Comparison of ENCODE assay signal across 33 cellular contexts in genomic region chr3:112034436-112034835, GRCh38. TPM values are rescaled to one million over a fixed set of nuclear protein-coding genes. Genes with fewer than 3 reads are reported as not detected.
DNase-seq lines count a peak whose midpoint lies in the region; ATAC-seq, FAIRE-seq and TF ChIP-seq lines count a peak whose summit lies in the region.
"Had no signal": no experiment of that assay in that cellular context is flagged by ENCODE, and none has a peak within 500 bp of the region (broad histone marks: within the 10 kb centered on the region; RNA-seq: fewer than 3 reads in every experiment).

Gene TMPRSS7 (plus strand): TSS chr3:112034736. CDS start chr3:112034846, 110 bp downstream.

- peaks cover 6% of the 10 kb centered on the region; the same call in 1 of the 2 replicates for H3K36me3 ChIP-seq in GM23338 (ENCODE audit: insufficient read depth)
- H3K36me3 ChIP-seq in PC-9 (ENCODE audit: low read depth) = no peaks in the 10 kb centered on the region
- H3K36me3 ChIP-seq in endodermal cell (ENCODE audit: control insufficient read depth, insufficient read depth, low read length) = no peaks in the 10 kb centered on the region
- no peaks in the 10 kb centered on the region for H3K36me3 ChIP-seq in kidney (ENCODE audit: control insufficient read depth in 1 of 2, insufficient read depth in 2 of 2, low read length in 2 of 2)
- H3K36me3 ChIP-seq: BE2C, BLaER1 had no signal

- H3K4me1 Mint-ChIP-seq in GM23338 = peaks cover 18% of the 10 kb centered on the region
- no peaks in the 10 kb centered on the region for H3K4me1 Mint-ChIP-seq in endodermal cell
- peaks cover 15% of the 10 kb centered on the region for H3K4me1 Mint-ChIP-seq in nephron progenitor cell
- H3K4me1 Mint-ChIP-seq: CD14-positive monocyte; CD4-positive, alpha-beta memory T cell; CD4-positive, CD25-positive, alpha-beta regulatory T cell; CD8-positive, alpha-beta memory T cell had no signal

- CTCF ChIA-PET in PC-9 (lab: Charles Lee) = no interaction called here

- H3K27ac Mint-ChIP-seq in GM23338 (no peak within 1 kb of the TSS), endodermal cell (no peak within 1 kb of the TSS), nephron progenitor cell (peak within 1 kb of the TSS; percentile 13)
- H3K27ac Mint-ChIP-seq: CD4-positive, alpha-beta memory T cell; CD4-positive, CD25-positive, alpha-beta regulatory T cell had no signal

- H3K79me2 ChIP-seq in GM23338 (replicated peaks; ENCODE audit: insufficient read depth) (no peaks in the 10 kb centered on the region), PC-9 (ENCODE audit: low read depth) (no peaks in the 10 kb centered on the region)

- H3K4me3 ChIP-seq in GM23338 = no peak within 1 kb of the TSS
- no peak within 1 kb of the TSS for H3K4me3 ChIP-seq in PC-9
- no peak within 1 kb of the TSS for H3K4me3 ChIP-seq in endodermal cell (ENCODE audit: low read length)
- no peak within 1 kb of the TSS for H3K4me3 ChIP-seq in kidney (ENCODE audit: low read length in 2 of 2)
- H3K4me3 ChIP-seq: BLaER1, GM12878 had no signal

- H3K9me2 ChIP-seq in GM23338 (ENCODE audit: insufficient read depth) (no peaks in the 10 kb centered on the region; the same call in 1 of the 2 replicates), PC-9 (ENCODE audit: insufficient read depth) (no peaks in the 10 kb centered on the region)

- WGBS in endodermal cell (ENCODE audit: insufficient coverage in 1 of 2, insufficient read length in 1 of 2), 2 experiments = 80 to 84% methylated on average over 4 of the region's 4 CpGs

- H3K9me3 ChIP-seq in PC-9 (ENCODE audit: insufficient read depth, low read depth) (peaks cover 10% of the 10 kb centered on the region; the same call in 1 of the 2 replicates), endodermal cell (ENCODE audit: control insufficient read depth, low read length) (peaks cover 3% of the 10 kb centered on the region), kidney (ENCODE audit: control insufficient read depth in 1 of 2, low read length in 2 of 2) (no peaks in the 10 kb centered on the region)
- H3K9me3 ChIP-seq: BE2C, BLaER1 had no signal

- H3K4me2 ChIP-seq in GM23338 (no peak within 1 kb of the TSS), PC-9 (no peak within 1 kb of the TSS)
- H3K4me2 ChIP-seq: BLaER1 had no signal

- H3K9ac ChIP-seq in endodermal cell (ENCODE audit: extremely low read depth, low read length, poor library complexity, severe bottlenecking) (no peak within 1 kb of the TSS), kidney (ENCODE audit: low read length in 2 of 2) (no peak within 1 kb of the TSS)
- H3K9ac ChIP-seq: BLaER1 had no signal

- H4K20me1 ChIP-seq in GM23338 (replicated peaks; ENCODE audit: insufficient read depth) (no peaks in the 10 kb centered on the region), PC-9 (ENCODE audit: insufficient read depth) (no peaks in the 10 kb centered on the region)
- H4K20me1 ChIP-seq: BLaER1 had no signal

- H3K27me3 Mint-ChIP-seq in GM23338 (ENCODE audit: insufficient read depth, low read depth, poor library complexity) (peaks cover 7% of the 10 kb centered on the region), endodermal cell (ENCODE audit: insufficient read depth) (no peaks in the 10 kb centered on the region), nephron progenitor cell (ENCODE audit: low read depth, poor library complexity) (peaks cover 3% of the 10 kb centered on the region)
- H3K27me3 Mint-ChIP-seq: CD4-positive, alpha-beta memory T cell had no signal

- peaks cover 42% of the 10 kb centered on the region for H3K36me3 Mint-ChIP-seq in GM23338 (ENCODE audit: low read depth)
- peaks cover 2% of the 10 kb centered on the region for H3K36me3 Mint-ChIP-seq in endodermal cell (ENCODE audit: low read depth)
- H3K36me3 Mint-ChIP-seq in nephron progenitor cell (ENCODE audit: low read depth) = peaks cover 6% of the 10 kb centered on the region
- H3K36me3 Mint-ChIP-seq: CD14-positive monocyte; CD4-positive, alpha-beta memory T cell; CD4-positive, CD25-positive, alpha-beta regulatory T cell had no signal

- no peaks in the 10 kb centered on the region for H3K27me3 ChIP-seq in GM23338 (ENCODE audit: insufficient read depth)
- H3K27me3 ChIP-seq in PC-9 (ENCODE audit: insufficient read depth, low read depth) = no peaks in the 10 kb centered on the region
- H3K27me3 ChIP-seq in endodermal cell (ENCODE audit: control insufficient read depth, insufficient read depth, low read length, poor library complexity, severe bottlenecking) = no peaks in the 10 kb centered on the region
- H3K27me3 ChIP-seq: BE2C, BLaER1 had no signal

- H3K4me1 ChIP-seq in GM23338 (ENCODE audit: insufficient read depth) (0 out of 2 replicates have a peak, but pooled peaks cover 3% of the 10 kb centered on the region), PC-9 (replicated peaks; ENCODE audit: insufficient read depth) (no peaks in the 10 kb centered on the region), endodermal cell (ENCODE audit: control insufficient read depth, insufficient read depth, low read length) (no peaks in the 10 kb centered on the region), kidney (ENCODE audit: control insufficient read depth in 1 of 2, insufficient read depth in 1 of 2, low read depth in 1 of 2, low read length in 2 of 2) (no peaks in the 10 kb centered on the region)
- H3K4me1 ChIP-seq: BE2C, BLaER1 had no signal

- POLR2A ChIA-PET in PC-9 (lab: Charles Lee; ENCODE audit: unreplicated experiment) = no interaction called here

- H2AFZ ChIP-seq in GM23338 (peak within 1 kb of the TSS; percentile 50; the same call in 1 of the 2 replicates), PC-9 (peak within 1 kb of the TSS; percentile 7; the same call in 1 of the 2 replicates)

- no peak within 1 kb of the TSS for H3K27ac ChIP-seq in GM23338 (ENCODE audit: low read depth)
- H3K27ac ChIP-seq in PC-9 = no peak within 1 kb of the TSS
- H3K27ac ChIP-seq in endodermal cell (ENCODE audit: low read depth, low read length) = peak within 1 kb of the TSS; percentile 54
- no peak within 1 kb of the TSS for H3K27ac ChIP-seq in kidney (ENCODE audit: low read depth in 2 of 2, low read length in 2 of 2)
- H3K27ac ChIP-seq: BLaER1 had no signal

- intact Hi-C loops in PC-9 (cut with micrococcal nuclease; ENCODE audit: unreplicated experiment) (no loop called here), kidney (cut with DNase I) (no loop called here)

- ATAC-seq in GM23338 = no peak
- ATAC-seq: GM12878 had no signal

- TF ChIP-seq CTCF in GM23338 (conservative IDR thresholded peaks at IDR 0.05; ENCODE audit: low read depth in 2 of 2) = no peak
- TF ChIP-seq CTCF in PC-9 (conservative IDR thresholded peaks at IDR 0.05) = no peak
- no peak for TF ChIP-seq CTCF in endodermal cell (conservative IDR thresholded peaks at IDR 0.05)
- TF ChIP-seq CTCF in nephron progenitor cell (IDR thresholded peaks at IDR 0.05) = no peak
- TF ChIP-seq CTCF in kidney (IDR thresholded peaks at IDR 0.05; ENCODE audit: borderline replicate concordance, extremely low read depth, insufficient read depth) = no peak

- DNase-seq in GM23338 (ENCODE audit: low spot score) (no peak), PC-9 (no peak), endodermal cell (no peak), nephron progenitor cell (no peak), OCI-M1 (lab: John Stamatoyannopoulos, UW) (no peak), SIG-M5 (lab: John Stamatoyannopoulos, UW) (no peak), kidney (no peak), epidermal melanocyte (ENCODE audit: insufficient read length, low spot score) (no peak)
- DNase-seq: 8988T; ACHN; BE2C; C1 segment of cervical spinal cord; CD4-positive, alpha-beta memory T cell; CD4-positive, CD25-positive, alpha-beta regulatory T cell; CD8-positive, alpha-beta memory T cell; COR-L47; DMS 273 treated with DMSO at 0.1 percent for 48 hours; DMS153; DMS53; DMS79; DND-41; EL; GDM1 had no signal

- no peaks in the 10 kb centered on the region for H3F3A ChIP-seq in GM23338 (replicated peaks; ENCODE audit: low read depth)
- H3F3A ChIP-seq in PC-9 (ENCODE audit: insufficient read depth, low read depth) = no peaks in the 10 kb centered on the region

- no TSS peak for BruUV-seq in PC-9 (replicated peaks; lab: Mats Ljungman, UMichigan)

- H3K9me3 Mint-ChIP-seq in GM23338 (peaks cover 47% of the 10 kb centered on the region), endodermal cell (peaks cover 30% of the 10 kb centered on the region), nephron progenitor cell (peaks cover 22% of the 10 kb centered on the region)

- H3K4me3 Mint-ChIP-seq in GM23338 (no peak within 1 kb of the TSS), endodermal cell (no peak within 1 kb of the TSS), nephron progenitor cell (no peak within 1 kb of the TSS)
- H3K4me3 Mint-ChIP-seq: CD14-positive monocyte; CD4-positive, alpha-beta memory T cell; CD4-positive, CD25-positive, alpha-beta regulatory T cell; CD8-positive, alpha-beta memory T cell had no signal

- FAIRE-seq in kidney (lab: Jason Lieb, UNC) = no peak
- FAIRE-seq: A204.1, GM12878, GM12892, GM18507 had no signal

TF ChIP-seq in GM23338, 12 proteins besides CTCF, POLR2A, EP300 and RAD21 (continues in another document):
- no peak for TF ChIP-seq CREB1 (CRISPR knock-in tag; IDR thresholded peaks at IDR 0.05; ENCODE audit: low read depth)

RNA-seq across cellular contexts. Expression of gene TMPRSS7, which starts in this region (rescaled TPM):
- total RNA-seq in GM23338 (2014; rRNA removed; shearing (Covaris generic)) = not detected in 2 replicates
- polyA plus RNA-seq in GM23338 (2016; fragmentation: Nextera tagmentation; extraction: Ambion mirVana) (not detected in 2 replicates), kidney (ENCODE audit: insufficient read depth, low read depth, low replicate concordance) (not detected)
- total RNA-seq in PC-9 (2021) (0.23 TPM in 1 of 2 replicates, not detected in the other), endodermal cell (not detected), kidney (not detected)
- 0.28 TPM for polyA plus RNA-seq in endodermal cell (2013, experiment 1 of 2)
- polyA plus RNA-seq in endodermal cell (2013, experiment 2 of 2) = 0.17 TPM
- total RNA-seq: A673; CD4-positive, CD25-positive, alpha-beta regulatory T cell; CD8-positive, alpha-beta memory T cell; Daoy; G401; GM12878 had no signal
- polyA plus RNA-seq: AG04450; CD14-positive monocyte; CD4-positive, CD25-positive, alpha-beta regulatory T cell; CD8-positive, alpha-beta memory T cell had no signal
